Comparison of ENCODE assay signal across 8 cellular contexts in genomic region chr5:37197340-37198050, GRCh38. TPM values are rescaled to one million over a fixed set of nuclear protein-coding genes. Genes with fewer than 3 reads are reported as not detected.
DNase-seq lines count a peak whose midpoint lies in the region; ATAC-seq and TF ChIP-seq lines count a peak whose summit lies in the region.

No MANE protein-coding gene starts in this region.

- peaks cover 11% of the 10 kb centered on the region for H3K4me1 Mint-ChIP-seq in T-helper 17 cell
- H3K4me1 Mint-ChIP-seq in natural killer cell treated with Interleukin-12 subunit alpha and Interleukin-12 subunit beta and Interleukin-15 and Interleukin-18, amount 100 ng/mL, for 72 hours (ENCODE audit: low read depth in 2 of 2), result peaks cover 18 to 20% of the 10 kb centered on the region in 2 donors

- H3K36me3 Mint-ChIP-seq in T-helper 17 cell (ENCODE audit: low read depth), result peaks cover 2% of the 10 kb centered on the region
- H3K36me3 Mint-ChIP-seq in natural killer cell treated with Interleukin-12 subunit alpha and Interleukin-12 subunit beta and Interleukin-15 and Interleukin-18, amount 100 ng/mL, for 72 hours, result peaks cover 4% of the 10 kb centered on the region

- H3K4me3 Mint-ChIP-seq in T-helper 17 cell, result peak overlapping the region; percentile 87
- peak overlapping the region; percentile 76 for H3K4me3 Mint-ChIP-seq in natural killer cell treated with Interleukin-12 subunit alpha and Interleukin-12 subunit beta and Interleukin-15 and Interleukin-18, amount 100 ng/mL, for 72 hours

- H3K4me3 ChIP-seq in ascending aorta, result peak overlapping the region in 1 of 2 donors; percentile 8

- intact Hi-C loops in ascending aorta (cut with DNase I) (no loop called here), cardiac septum (cut with DNase I) (no loop called here)

- no peaks in the 10 kb centered on the region for H3K27me3 Mint-ChIP-seq in T-helper 17 cell
- no peaks in the 10 kb centered on the region for H3K27me3 Mint-ChIP-seq in natural killer cell treated with Interleukin-12 subunit alpha and Interleukin-12 subunit beta and Interleukin-15 and Interleukin-18, amount 100 ng/mL, for 72 hours

- H3K36me3 ChIP-seq in ascending aorta, result peaks cover 44 to 62% of the 10 kb centered on the region in 2 donors

- DNase-seq in activated gamma-delta T cell treated with Interleukin-2 at 50 U/mL for 16 hours, result peak; percentile 7
- DNase-seq in activated gamma-delta T cell (lab: John Stamatoyannopoulos, UW), result no peak
- no peak for DNase-seq in T-helper 17 cell
- DNase-seq in natural killer cell treated with Interleukin-12 subunit alpha and Interleukin-12 subunit beta and Interleukin-15 and Interleukin-18, amount 100 ng/mL, for 72 hours (ENCODE audit: low spot score), result peak; percentile 81
- no peak for DNase-seq in NCI-H1930 (lab: John Stamatoyannopoulos, UW)
- DNase-seq in ascending aorta (ENCODE audit: low spot score in 2 of 2), result no peak
- DNase-seq in cardiac septum (ENCODE audit: low spot score), result no peak

- no peaks in the 10 kb centered on the region for H3K27me3 ChIP-seq in ascending aorta

- H3K9me3 Mint-ChIP-seq in natural killer cell treated with Interleukin-12 subunit alpha and Interleukin-12 subunit beta and Interleukin-15 and Interleukin-18, amount 100 ng/mL, for 72 hours, result no peaks in the 10 kb centered on the region

- no peaks in the 10 kb centered on the region for H3K9me3 ChIP-seq in T-helper 17 cell (ENCODE audit: control insufficient read depth, low read length, poor library complexity, severe bottlenecking)
- H3K9me3 ChIP-seq in ascending aorta, result no peaks in the 10 kb centered on the region

- TF ChIP-seq CTCF in ascending aorta (IDR thresholded peaks at IDR 0.05), result no peak

- H3K27ac ChIP-seq in ascending aorta, result no peak overlapping the region

- ATAC-seq in HG03045 (IDR thresholded peaks at IDR 0.05; ENCODE audit: unreplicated experiment) (peak; percentile 69), T-helper 17 cell (peak; percentile 69)
- peak; percentile 68 to 81 for ATAC-seq in natural killer cell treated with Interleukin-12 subunit alpha and Interleukin-12 subunit beta and Interleukin-15 and Interleukin-18, amount 100 ng/mL, for 72 hours

- H3K27ac Mint-ChIP-seq in T-helper 17 cell, result peak overlapping the region; percentile 88
- peak overlapping the region; percentile 70 to 87 for H3K27ac Mint-ChIP-seq in natural killer cell treated with Interleukin-12 subunit alpha and Interleukin-12 subunit beta and Interleukin-15 and Interleukin-18, amount 100 ng/mL, for 72 hours

- H3K4me1 ChIP-seq in ascending aorta, result no peaks in the 10 kb centered on the region

RNA-seq across cellular contexts. Expression of gene CPLANE1, which starts 51.7 kb away (rescaled TPM):
- total RNA-seq in T-helper 17 cell (1 to 10 TPM; 6.0 to 8.4 TPM), ascending aorta (13.1 TPM), cardiac septum (9.9 TPM)
- total RNA-seq in natural killer cell treated with Interleukin-12 subunit alpha and Interleukin-12 subunit beta and Interleukin-15 and Interleukin-18, amount 100 ng/mL, for 72 hours, result 10 to 100 TPM in 1 of 2 donors, 1 to 10 TPM in 1; 9.4 to 12.1 TPM

Comparison
In these comparisons a context has a peak if more than half of its experiments do, and no peak if none do; other contexts are left out.
1. DNase-seq: peak in activated gamma-delta T cell treated with Interleukin-2 at 50 U/mL for 16 hours (single experiment) and natural killer cell treated with Interleukin-12 subunit alpha and Interleukin-12 subunit beta and Interleukin-15 and Interleukin-18, amount 100 ng/mL, for 72 hours (single experiment); none in activated gamma-delta T cell (single experiment), T-helper 17 cell (0 of 3), NCI-H1930 (0 of 2), ascending aorta (0 of 2) and cardiac septum (single experiment).
2. Peak in every context shown above with its lines, with median percentiles within 50 percentile points of each other: ATAC-seq.